In genomic region chr6:37438912-37439311, GRCh38 we compare ENCODE assay signal across 25 cellular contexts.
"Had no signal": no experiment of that assay in that cellular context is flagged by ENCODE, and none has a peak within 500 bp of the region (broad histone marks: within the 10 kb centered on the region; RNA-seq: fewer than 3 reads in every experiment).

No MANE protein-coding gene starts in this region.

- H3K27ac ChIP-seq: breast epithelium, heart right ventricle, prostate gland, upper lobe of right lung had no signal

- H3K27me3 Mint-ChIP-seq: central memory CD8-positive, alpha-beta T cell; memory B cell; natural killer cell treated with Interleukin-12 subunit alpha and Interleukin-12 subunit beta and Interleukin-15 and Interleukin-18, amount 100 ng/mL, for 72 hours; T-cell had no signal

- H3K36me3 ChIP-seq: breast epithelium had no signal

- ATAC-seq: heart right ventricle; left colon; natural killer cell treated with Interleukin-12 subunit alpha and Interleukin-12 subunit beta and Interleukin-15 and Interleukin-18, amount 100 ng/mL, for 72 hours; T-cell; upper lobe of right lung had no signal

- H3K4me1 ChIP-seq: breast epithelium had no signal

- H3K4me3 Mint-ChIP-seq: activated naive CD4-positive, alpha-beta T cell treated with anti-CD3 and anti-CD28 coated beads for 36 hours; central memory CD8-positive, alpha-beta T cell; memory B cell; natural killer cell treated with Interleukin-12 subunit alpha and Interleukin-12 subunit beta and Interleukin-15 and Interleukin-18, amount 100 ng/mL, for 72 hours; T-cell had no signal

- H3K9me3 ChIP-seq: breast epithelium, heart right ventricle, prostate gland, upper lobe of right lung had no signal

- H3K9me3 Mint-ChIP-seq: activated naive CD4-positive, alpha-beta T cell treated with anti-CD3 and anti-CD28 coated beads for 36 hours; central memory CD8-positive, alpha-beta T cell; memory B cell; natural killer cell treated with Interleukin-12 subunit alpha and Interleukin-12 subunit beta and Interleukin-15 and Interleukin-18, amount 100 ng/mL, for 72 hours; T-cell had no signal

- H3K27me3 ChIP-seq: breast epithelium, dorsolateral prefrontal cortex, heart right ventricle, upper lobe of right lung had no signal

- DNase-seq: activated CD4-positive, alpha-beta T cell treated with anti-CD3 and anti-CD28 coated beads for 1 hour; activated CD4-positive, alpha-beta T cell treated with anti-CD3 and anti-CD28 coated beads, Interleukin-2, amount 50 U/mL, for 4 hours; activated CD8-positive, alpha-beta memory T cell treated with anti-CD3 and anti-CD28 coated beads for 24 hours; activated CD8-positive, alpha-beta memory T cell treated with anti-CD3 and anti-CD28 coated beads, Interleukin-2, amount 50 U/mL, for 4 hours; activated effector memory CD4-positive, alpha-beta T cell treated with Interleukin-2 at 50 U/mL for 16 hours; activated naive CD4-positive, alpha-beta T cell treated with anti-CD3 and anti-CD28 coated beads for 36 hours; activated T-cell treated with anti-CD3 and anti-CD28 coated beads, Interleukin-2, amount 50 U/mL, for 48 hours; dorsolateral prefrontal cortex; foreskin fibroblast; heart right ventricle; left colon; stimulated activated CD4-positive, alpha-beta T cell treated with anti-CD3 and anti-CD28 coated beads, Interleukin-2, amount 100 ng/mL, for 48 hours; stimulated activated CD8-positive, alpha-beta memory T cell treated with anti-CD3 and anti-CD28 coated beads, Interleukin-4, amount 100 ng/mL, for 48 hours; stimulated activated naive CD4-positive, alpha-beta T cell; T-cell; T-helper 9 cell; upper lobe of right lung had no signal

- H3K27ac Mint-ChIP-seq: activated naive CD4-positive, alpha-beta T cell treated with anti-CD3 and anti-CD28 coated beads for 36 hours; memory B cell; natural killer cell treated with Interleukin-12 subunit alpha and Interleukin-12 subunit beta and Interleukin-15 and Interleukin-18, amount 100 ng/mL, for 72 hours had no signal

- FAIRE-seq: astrocyte, colon, keratinocyte had no signal

- H3K4me3 ChIP-seq: breast epithelium, dorsolateral prefrontal cortex, heart right ventricle, prostate gland, upper lobe of right lung had no signal
